14 cellular contexts compared by ENCODE assay signal in the genomic region with DNA sequence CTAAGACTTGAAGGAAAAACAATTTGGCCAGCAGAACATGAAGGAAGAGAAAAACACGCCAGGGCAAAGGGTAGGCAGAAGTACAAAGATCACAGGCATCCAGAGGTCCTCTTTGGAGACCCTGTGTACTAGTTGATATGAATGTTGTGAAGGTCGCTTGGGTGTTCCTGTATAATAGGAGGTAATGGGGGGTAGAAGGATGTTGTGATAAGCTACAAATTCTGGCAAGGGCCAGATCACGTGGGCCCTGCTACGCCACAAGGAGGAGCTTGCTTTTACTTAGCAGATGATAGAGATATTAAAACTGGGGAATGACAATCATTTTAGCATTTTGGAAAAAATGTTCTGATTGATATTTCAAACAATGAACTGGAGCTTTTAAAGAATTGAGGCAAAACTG. TPM values are rescaled to one million over a fixed set of nuclear protein-coding genes. Genes with fewer than 3 reads are reported as not detected.
DNase-seq lines count a peak whose midpoint lies in the region; ATAC-seq, FAIRE-seq and TF ChIP-seq lines count a peak whose summit lies in the region.
"Had no signal": no experiment of that assay in that cellular context is flagged by ENCODE, and none has a peak within 500 bp of the region (broad histone marks: within the 10 kb centered on the region; RNA-seq: fewer than 3 reads in every experiment).

No MANE protein-coding gene starts in this region.

- DNase-seq in CD4-positive, alpha-beta T cell: no peak
- DNase-seq in GM18507 (ENCODE audit: extremely low spot score, insufficient read length, low read depth) (no peak), body of pancreas (no peak), NCI-H146 (lab: John Stamatoyannopoulos, UW) (no peak), amygdala (lab: John Stamatoyannopoulos, UW) (no peak)
- DNase-seq: activated CD4-positive, alpha-beta T cell treated with anti-CD3 and anti-CD28 coated beads, Interleukin-2, amount 50 U/mL, for 4 hours; NCI-H1105 had no signal

- 54 to 67% methylated on average over 4 of the region's 4 CpGs for WGBS in body of pancreas, 2 donors

- H3K36me3 Mint-ChIP-seq in CD4-positive, alpha-beta T cell (ENCODE audit: low read depth): no peaks in the 10 kb centered on the region

- H3K36me3 ChIP-seq in body of pancreas (replicated peaks in 1 of 2; ENCODE audit: insufficient read depth in 1 of 2, low read depth in 2 of 2) (no peaks in the 10 kb centered on the region), skeletal muscle tissue (ENCODE audit: control insufficient read depth in 3 of 3, insufficient read depth in 3 of 3, low read length in 3 of 3) (no peaks in the 10 kb centered on the region)
- H3K36me3 ChIP-seq: suprapubic skin had no signal

- no peak overlapping the region for H3K27ac ChIP-seq in CD4-positive, alpha-beta T cell (ENCODE audit: low read depth, low read length)
- H3K27ac ChIP-seq in body of pancreas (peak overlapping the region in 3 of 4 donors; percentile 73 to 78 (median 77)), skeletal muscle tissue (ENCODE audit: low read depth, low read length) (peak overlapping the region; percentile 77)
- H3K27ac ChIP-seq: suprapubic skin had no signal

- no peaks in the 10 kb centered on the region for H3K27me3 ChIP-seq in CD4-positive, alpha-beta T cell (ENCODE audit: control insufficient read depth, insufficient read depth, low read length)
- H3K27me3 ChIP-seq in body of pancreas: no peaks in the 10 kb centered on the region
- H3K27me3 ChIP-seq in skeletal muscle tissue (ENCODE audit: control insufficient read depth in 3 of 3, insufficient read depth in 3 of 3, low read length in 3 of 3): no peaks in the 10 kb centered on the region
- H3K27me3 ChIP-seq: suprapubic skin had no signal

- H3K9me3 ChIP-seq in CD4-positive, alpha-beta T cell (ENCODE audit: control insufficient read depth, low read length): no peaks in the 10 kb centered on the region
- no peaks in the 10 kb centered on the region for H3K9me3 ChIP-seq in body of pancreas
- H3K9me3 ChIP-seq in skeletal muscle tissue (ENCODE audit: control insufficient read depth in 3 of 3, low read length in 3 of 3): no peaks in the 10 kb centered on the region
- H3K9me3 ChIP-seq: suprapubic skin had no signal

- intact Hi-C loops in CD4-positive, alpha-beta T cell (cut with DNase I, micrococcal nuclease): loop anchor here (1.0 to 2.0 kb wide), 6 partner anchors 12 to 69 kb away; a partner anchor contains a TSS
- intact Hi-C loops in body of pancreas (cut with DNase I): no loop called here

- H3K4me3 ChIP-seq in body of pancreas: no peak overlapping the region
- H3K4me3 ChIP-seq in skeletal muscle tissue (ENCODE audit: low read length in 3 of 3): no peak overlapping the region
- H3K4me3 ChIP-seq: suprapubic skin had no signal

- CTCF ChIA-PET in CD4-positive, alpha-beta T cell (lab: Charles Lee): interaction anchor here (0.8 to 8.4 kb wide), 18 partner anchors 9 to 255 kb away, joined by 3 to 177 read pairs (median 6); a partner anchor contains a TSS

- no peaks in the 10 kb centered on the region for H3K27me3 Mint-ChIP-seq in CD4-positive, alpha-beta T cell
- H3K27me3 Mint-ChIP-seq: central memory CD8-positive, alpha-beta T cell; effector memory CD8-positive, alpha-beta T cell had no signal

- no peak for TF ChIP-seq POLR2A in body of pancreas (IDR thresholded peaks at IDR 0.05)

- peaks cover 22% of the 10 kb centered on the region for H3K4me1 ChIP-seq in body of pancreas
- peaks cover 3 to 14% (median 12%) of the 10 kb centered on the region in 3 donors for H3K4me1 ChIP-seq in skeletal muscle tissue (ENCODE audit: control insufficient read depth in 3 of 3, insufficient read depth in 3 of 3, low read length in 3 of 3)

- no peaks in the 10 kb centered on the region for H3K9me3 Mint-ChIP-seq in CD4-positive, alpha-beta T cell
- H3K9me3 Mint-ChIP-seq: activated T-helper 1 cell treated with anti-CD3 and anti-CD28 coated beads, Interleukin-12 subunit alpha, Interleukin-12 subunit beta, Interleukin-2, Interleukin-4 antibody, amounts not matched to agents 30 ng/mL and 10 ng/mL and 1 ng/mL, durations not matched to agents 14 hours and 24 hours and 36 hours; central memory CD8-positive, alpha-beta T cell; effector memory CD8-positive, alpha-beta T cell; H9 had no signal

- no peak for TF ChIP-seq CTCF in CD4-positive, alpha-beta T cell (IDR thresholded peaks at IDR 0.05)
- TF ChIP-seq CTCF in body of pancreas (IDR thresholded peaks at IDR 0.05): no peak

- peaks cover 43% of the 10 kb centered on the region for H3K4me1 Mint-ChIP-seq in CD4-positive, alpha-beta T cell (ENCODE audit: low read depth)

- POLR2A ChIA-PET in CD4-positive, alpha-beta T cell (lab: Charles Lee): interaction anchor here (0.7 to 8.3 kb wide), 15 partner anchors 8 to 115 kb away, joined by 3 to 323 read pairs (median 5); a partner anchor contains a TSS

- H3K9ac ChIP-seq in skeletal muscle tissue (ENCODE audit: low read depth in 1 of 3, low read length in 3 of 3): no peak overlapping the region

- H3K27ac Mint-ChIP-seq in CD4-positive, alpha-beta T cell: peak overlapping the region; percentile 82

- FAIRE-seq in GM18507 (lab: Jason Lieb, UNC): peak; percentile 12

- no peak for ATAC-seq in CD4-positive, alpha-beta T cell (ENCODE audit: poor library complexity)
- no peak for ATAC-seq in body of pancreas
- ATAC-seq in HG03439 (IDR thresholded peaks at IDR 0.05; ENCODE audit: unreplicated experiment): no peak

- no peak overlapping the region for H3K4me3 Mint-ChIP-seq in CD4-positive, alpha-beta T cell
- H3K4me3 Mint-ChIP-seq: H9 had no signal

RNA-seq across cellular contexts. Expression of a gene that starts 0.9 kb away (rescaled TPM):
- total RNA-seq in CD4-positive, alpha-beta T cell: 10 to 100 TPM; 14.4 to 16.5 TPM
- total RNA-seq in body of pancreas (10 to 100 TPM; 15.8 to 26.7 TPM), skeletal muscle tissue (6.3 TPM)

RNA-seq across cellular contexts. Expression of a gene that starts 12.9 kb away (rescaled TPM):
- 1 to 10 TPM; 4.6 to 6.0 TPM for total RNA-seq in CD4-positive, alpha-beta T cell
- total RNA-seq in body of pancreas: 10 to 100 TPM in 1 of 2 donors, 1 to 10 TPM in 1; 3.0 to 14.3 TPM
- total RNA-seq in skeletal muscle tissue: 6.3 TPM

RNA-seq across cellular contexts. Expression of a gene that starts 14.6 kb away (rescaled TPM):
- total RNA-seq in CD4-positive, alpha-beta T cell: 100 to 1,000 TPM; 340 to 378 TPM
- total RNA-seq in body of pancreas: 100 to 1,000 TPM in 1 of 2 donors, 10 to 100 TPM in 1; 99.1 to 171 TPM
- total RNA-seq in skeletal muscle tissue: 36.5 TPM

RNA-seq across cellular contexts. Expression of a gene that starts 55.6 kb away (rescaled TPM):
- 1 to 10 TPM; 5.9 to 6.1 TPM for total RNA-seq in CD4-positive, alpha-beta T cell
- total RNA-seq in body of pancreas (10 to 100 TPM in 1 of 2 donors, 1 to 10 TPM in 1; 2.0 to 83.3 TPM), skeletal muscle tissue (1.0 TPM)
